Comparison of ENCODE assay signal across 8 cellular contexts in genomic region chr12:67355428-67356385, GRCh38.
A peak's percentile ranks its signal among the peaks of the same experiment; 100 is the strongest.
DNase-seq lines count a peak whose midpoint lies in the region; ATAC-seq and TF ChIP-seq lines count a peak whose summit lies in the region.

No MANE protein-coding gene starts in this region.

- TF ChIP-seq CTCF in brain microvascular endothelial cell (IDR thresholded peaks at IDR 0.05; ENCODE audit: low read depth, low read length, missing control alignments) (peak; percentile 50), stomach (IDR thresholded peaks at IDR 0.05) (peak in 5 of 7 experiments; percentile 16 to 61 (median 34))

- DNase-seq in activated CD4-positive, alpha-beta T cell treated with anti-CD3 and anti-CD28 coated beads, Interleukin-2, amount 10 ng/mL, durations not matched to agents 24 days and 14 days, result peak; percentile 71
- DNase-seq in activated CD4-positive, alpha-beta T cell treated with anti-CD3 and anti-CD28 coated beads for 1 hour, result no peak
- DNase-seq in NCI-H526 (lab: John Stamatoyannopoulos, UW), result peak; percentile 72 to 84
- DNase-seq in brain microvascular endothelial cell, result peak; percentile 53
- DNase-seq in inferior parietal cortex (ENCODE audit: extremely low spot score), result peak; percentile 79
- no peak for DNase-seq in stomach
- DNase-seq in MG63, result no peak

- in situ Hi-C loops in brain microvascular endothelial cell (cut with HindIII; ENCODE audit: low pct_ligation_motif_present, low sequenced_read_pairs), result no loop called here

- 5 to 14% (median 7%) methylated on average over 8 of the region's 8 CpGs for WGBS in stomach, 5 donors

- H3K9me3 ChIP-seq in stomach (no peaks in the 10 kb centered on the region), MG63 (no peaks in the 10 kb centered on the region)

- no peak for TF ChIP-seq EP300 in stomach (IDR thresholded peaks at IDR 0.05)

- H3K27me3 ChIP-seq in brain microvascular endothelial cell (replicated peaks) (no peaks in the 10 kb centered on the region), stomach (no peaks in the 10 kb centered on the region), MG63 (no peaks in the 10 kb centered on the region)

- H3K4me1 ChIP-seq in stomach, result peaks cover 0 to 32% (median 8%) of the 10 kb centered on the region in 4 donors

- H3K9me3 Mint-ChIP-seq in activated CD4-positive, alpha-beta T cell treated with anti-CD3 and anti-CD28 coated beads, Interleukin-2, amount 10 ng/mL, durations not matched to agents 24 days and 14 days, result no peaks in the 10 kb centered on the region

- no peak overlapping the region for H3K4me3 ChIP-seq in brain microvascular endothelial cell (ENCODE audit: low read depth, low read length)
- no peak overlapping the region for H3K4me3 ChIP-seq in stomach
- no peak overlapping the region for H3K4me3 ChIP-seq in MG63

- TF ChIP-seq POLR2A in stomach (IDR thresholded peaks at IDR 0.05), result no peak

- H3K27me3 Mint-ChIP-seq in activated CD4-positive, alpha-beta T cell treated with anti-CD3 and anti-CD28 coated beads, Interleukin-2, amount 10 ng/mL, durations not matched to agents 24 days and 14 days, result no peaks in the 10 kb centered on the region

- ATAC-seq in HG03280 (IDR thresholded peaks at IDR 0.05; ENCODE audit: unreplicated experiment), result peak; percentile 62

- intact Hi-C loops in activated CD4-positive, alpha-beta T cell treated with anti-CD3 and anti-CD28 coated beads, Interleukin-2, amount 10 ng/mL, durations not matched to agents 24 days and 14 days (cut with micrococcal nuclease), result loop anchor here (1.0 to 10.0 kb wide), 8 partner anchors 61 to 687 kb away; no protein-coding TSS in a partner anchor
- intact Hi-C loops in stomach (cut with DNase I; ENCODE audit: low total_unique reads), result loop anchor here (2.0 kb wide), 1 partner anchor 589 kb away; no protein-coding TSS in a partner anchor

- no peak overlapping the region for H3K4me3 Mint-ChIP-seq in activated CD4-positive, alpha-beta T cell treated with anti-CD3 and anti-CD28 coated beads, Interleukin-2, amount 10 ng/mL, durations not matched to agents 24 days and 14 days

- H3K36me3 Mint-ChIP-seq in activated CD4-positive, alpha-beta T cell treated with anti-CD3 and anti-CD28 coated beads, Interleukin-2, amount 10 ng/mL, durations not matched to agents 24 days and 14 days (ENCODE audit: low read depth), result no peaks in the 10 kb centered on the region

- H3K27ac Mint-ChIP-seq in activated CD4-positive, alpha-beta T cell treated with anti-CD3 and anti-CD28 coated beads, Interleukin-2, amount 10 ng/mL, durations not matched to agents 24 days and 14 days, result no peak overlapping the region

- H3K36me3 ChIP-seq in brain microvascular endothelial cell (replicated peaks) (no peaks in the 10 kb centered on the region), stomach (no peaks in the 10 kb centered on the region), MG63 (no peaks in the 10 kb centered on the region)

- H3K27ac ChIP-seq in brain microvascular endothelial cell, result no peak overlapping the region
- H3K27ac ChIP-seq in stomach, result no peak overlapping the region

- H3K4me1 Mint-ChIP-seq in activated CD4-positive, alpha-beta T cell treated with anti-CD3 and anti-CD28 coated beads, Interleukin-2, amount 10 ng/mL, durations not matched to agents 24 days and 14 days, result peaks cover 15% of the 10 kb centered on the region

Comparison
In these comparisons a context has a peak if more than half of its experiments do, and no peak if none do; other contexts are left out.
1. DNase-seq: peak in activated CD4-positive, alpha-beta T cell treated with anti-CD3 and anti-CD28 coated beads, Interleukin-2, amount 10 ng/mL, durations not matched to agents 24 days and 14 days (single experiment), NCI-H526 (2 of 2), brain microvascular endothelial cell (single experiment) and inferior parietal cortex (single experiment); none in activated CD4-positive, alpha-beta T cell treated with anti-CD3 and anti-CD28 coated beads for 1 hour (single experiment), stomach (single experiment) and MG63 (single experiment).